Comparison of ENCODE assay signal across 27 cellular contexts in the genomic region with DNA sequence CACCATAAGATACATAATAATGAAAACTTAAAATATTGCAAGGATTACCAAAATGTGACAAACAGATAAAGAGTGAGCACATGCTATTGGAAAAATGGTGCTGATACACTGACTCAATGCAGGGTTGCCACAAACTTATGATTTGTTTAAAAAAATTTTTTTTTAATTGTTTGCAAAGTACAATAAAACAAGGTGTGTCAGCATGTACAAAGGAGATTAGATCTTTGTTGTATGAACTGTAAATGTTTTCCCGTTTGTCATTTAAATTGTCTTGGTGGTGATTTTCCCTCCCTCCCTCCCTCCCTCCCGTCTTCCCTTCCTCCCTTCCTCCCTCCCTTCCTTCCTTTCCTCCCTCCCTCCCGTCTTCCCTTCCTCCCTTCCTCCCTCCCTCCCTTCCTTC.
"Had no signal": no experiment of that assay in that cellular context is flagged by ENCODE, and none has a peak within 500 bp of the region (broad histone marks: within the 10 kb centered on the region; RNA-seq: fewer than 3 reads in every experiment).

No MANE protein-coding gene starts in this region.

- H3K27me3 Mint-ChIP-seq: naive thymus-derived CD4-positive, alpha-beta T cell; natural killer cell treated with Interleukin-12 subunit alpha and Interleukin-12 subunit beta and Interleukin-15 and Interleukin-18, amount 100 ng/mL, for 72 hours; progenitor cell of endocrine pancreas; stimulated activated naive B cell treated with anti-CD40 and anti-IgM and Interleukin-4, amounts not matched to agents 10 μg/mL and 1 μg/mL and 100 μg/mL, for 72 hours had no signal

- H3K9me3 Mint-ChIP-seq: mesothelial cell of epicardium; natural killer cell treated with Interleukin-12 subunit alpha and Interleukin-12 subunit beta and Interleukin-15 and Interleukin-18, amount 100 ng/mL, for 72 hours had no signal

- H3K4me1 Mint-ChIP-seq: stimulated activated naive B cell treated with anti-CD40 and anti-IgM and Interleukin-4, amounts not matched to agents 10 μg/mL and 1 μg/mL and 100 μg/mL, for 72 hours had no signal

- H3K4me1 ChIP-seq: tibial artery, upper lobe of right lung had no signal

- FAIRE-seq: urothelium cell line had no signal

- ATAC-seq: naive thymus-derived CD4-positive, alpha-beta T cell; natural killer cell treated with Interleukin-12 subunit alpha and Interleukin-12 subunit beta and Interleukin-15 and Interleukin-18, amount 100 ng/mL, for 72 hours; right cardiac atrium; stimulated activated naive B cell treated with anti-CD40 and anti-IgM and Interleukin-4, amounts not matched to agents 10 μg/mL and 1 μg/mL and 100 μg/mL, for 72 hours; stimulated activated naive CD8-positive, alpha-beta T cell treated with anti-CD3 and anti-CD28 coated beads, Interleukin-15, Interleukin-2, amounts not matched to agents 100 U/mL and 50 U/mL, for 24 hours had no signal

- H3K4me3 Mint-ChIP-seq: mesothelial cell of epicardium; naive thymus-derived CD4-positive, alpha-beta T cell; natural killer cell treated with Interleukin-12 subunit alpha and Interleukin-12 subunit beta and Interleukin-15 and Interleukin-18, amount 100 ng/mL, for 72 hours; stimulated activated naive B cell treated with anti-CD40 and anti-IgM and Interleukin-4, amounts not matched to agents 10 μg/mL and 1 μg/mL and 100 μg/mL, for 72 hours had no signal

- H3K27me3 ChIP-seq: heart right ventricle, hepatocyte, left lung, ovary, stomach, suprapubic skin, tibial artery, upper lobe of right lung had no signal

- H3K9me3 ChIP-seq: heart right ventricle, left lung, ovary, stomach, suprapubic skin, thoracic aorta, tibial artery, upper lobe of right lung had no signal

- H3K4me3 ChIP-seq: heart right ventricle, hepatocyte, left lung, lung, ovary, smooth muscle cell, stomach, suprapubic skin, thoracic aorta, tibial artery, upper lobe of right lung had no signal

- H3K27ac Mint-ChIP-seq: mesothelial cell of epicardium; naive thymus-derived CD4-positive, alpha-beta T cell; natural killer cell treated with Interleukin-12 subunit alpha and Interleukin-12 subunit beta and Interleukin-15 and Interleukin-18, amount 100 ng/mL, for 72 hours; progenitor cell of endocrine pancreas; stimulated activated naive B cell treated with anti-CD40 and anti-IgM and Interleukin-4, amounts not matched to agents 10 μg/mL and 1 μg/mL and 100 μg/mL, for 72 hours had no signal

- H3K36me3 ChIP-seq: ovary had no signal

- DNase-seq: heart right ventricle; islet precursor cell; mesendoderm; naive thymus-derived CD4-positive, alpha-beta T cell; ovary; retina; right cardiac atrium; stimulated activated CD4-positive, alpha-beta T cell treated with anti-CD3 and anti-CD28 coated beads, Interleukin-1b, Interleukin-23, amount 100 ng/mL, for 48 hours; stimulated activated CD4-positive, alpha-beta T cell treated with anti-CD3 and anti-CD28 coated beads, Interleukin-2, amount 100 ng/mL, for 48 hours; stimulated activated CD4-positive, alpha-beta T cell treated with anti-CD3 and anti-CD28 coated beads, Interleukin-4, amount 100 ng/mL, for 4 hours; stimulated activated CD8-positive, alpha-beta memory T cell treated with anti-CD3 and anti-CD28 coated beads, Interleukin-4, amount 100 ng/mL, for 48 hours; stimulated activated naive B cell treated with anti-CD40 and anti-IgM and Interleukin-4, amounts not matched to agents 10 μg/mL and 1 μg/mL and 100 μg/mL, for 72 hours; stimulated activated naive CD8-positive, alpha-beta T cell treated with anti-CD3 and anti-CD28 coated beads, Interleukin-15, Interleukin-2, amounts not matched to agents 100 U/mL and 50 U/mL, for 24 hours; stomach; trophoblast cell; upper lobe of right lung had no signal

- H3K27ac ChIP-seq: heart right ventricle, hepatocyte, left lung, ovary, stomach, suprapubic skin, thoracic aorta, tibial artery, upper lobe of right lung had no signal
